ENCODE assay signal across 8 cellular contexts in genomic region chr12:7460375-7461259, GRCh38. TPM values are rescaled to one million over a fixed set of nuclear protein-coding genes. Genes with fewer than 3 reads are reported as not detected.
A peak's percentile ranks its signal among the peaks of the same experiment; 100 is the strongest.
DNase-seq lines count a peak whose midpoint lies in the region; ATAC-seq and TF ChIP-seq lines count a peak whose summit lies in the region.

No MANE protein-coding gene starts in this region.

- ATAC-seq in GM19035 (IDR thresholded peaks at IDR 0.05; ENCODE audit: unreplicated experiment) (peak; percentile 60), left lung (peak; percentile 98), GM18502 (IDR thresholded peaks at IDR 0.05; ENCODE audit: poor library complexity, unreplicated experiment) (no peak)

- no peak overlapping the region for H3K4me3 ChIP-seq in AG10803 (ENCODE audit: low read length)
- H3K4me3 ChIP-seq in WERI-Rb-1 (ENCODE audit: low read depth, low read length), result no peak overlapping the region
- no peak overlapping the region for H3K4me3 ChIP-seq in left lung

- H3K36me3 ChIP-seq in WERI-Rb-1, result no peaks in the 10 kb centered on the region
- no peaks in the 10 kb centered on the region for H3K36me3 ChIP-seq in left lung

- H3K4me1 ChIP-seq in left lung, result no peaks in the 10 kb centered on the region

- TF ChIP-seq CTCF in AG10803 (conservative IDR thresholded peaks at IDR 0.05; ENCODE audit: low read length) (peak; percentile 93), WERI-Rb-1 (IDR thresholded peaks at IDR 0.05; ENCODE audit: low read depth, low read length) (peak; percentile 83), left lung (IDR thresholded peaks at IDR 0.05) (peak; percentile 82 to 84)

- H3K27me3 ChIP-seq in WERI-Rb-1 (ENCODE audit: insufficient read depth, low read depth, severe bottlenecking) (no peaks in the 10 kb centered on the region), left lung (no peaks in the 10 kb centered on the region)

- H3K27ac ChIP-seq in WERI-Rb-1 (no peak overlapping the region), left lung (no peak overlapping the region)

- intact Hi-C loops in left lung (cut with DNase I), result loop anchor here in 1 of 2 donors (5.0 kb wide), 1 partner anchor 238 kb away; no protein-coding TSS in a partner anchor

- DNase-seq in AG10803 (ENCODE audit: low read depth) (peak; percentile 44), NCI-H1105 (lab: John Stamatoyannopoulos, UW) (peak; percentile 41), WERI-Rb-1 (peak; percentile 39), cerebellum (ENCODE audit: low spot score) (peak; percentile 8), left lung (no peak)
- peak; percentile 12 for DNase-seq in stimulated activated CD8-positive, alpha-beta memory T cell treated with anti-CD3 and anti-CD28 coated beads, Interleukin-12 subunit alpha, Interleukin-12 subunit beta, amount 100 ng/mL, for 4 hours (ENCODE audit: low read depth)

- H3K9me3 ChIP-seq in WERI-Rb-1 (ENCODE audit: severe bottlenecking) (no peaks in the 10 kb centered on the region), left lung (no peaks in the 10 kb centered on the region)

RNA-seq across cellular contexts. Expression of gene CD163L1, which starts 16.7 kb away (rescaled TPM):
- total RNA-seq in cerebellum (5.4 TPM), left lung (1 to 10 TPM; 5.6 to 7.3 TPM)

RNA-seq across cellular contexts. Expression of gene CD163, which starts 43.0 kb away (rescaled TPM):
- total RNA-seq in cerebellum (2.9 TPM), left lung (1,000 to 10,000 TPM in 1 of 2 donors, 100 to 1,000 TPM in 1; 235 to 1,041 TPM)

Comparison
In these comparisons a context has a peak if more than half of its experiments do, and no peak if none do; other contexts are left out.
1. DNase-seq: peak in AG10803 (single experiment), NCI-H1105 (single experiment), WERI-Rb-1 (single experiment), cerebellum (single experiment) and stimulated activated CD8-positive, alpha-beta memory T cell treated with anti-CD3 and anti-CD28 coated beads, Interleukin-12 subunit alpha, Interleukin-12 subunit beta, amount 100 ng/mL, for 4 hours (single experiment); none in left lung (0 of 2).
2. RNA of gene CD163, which starts 43.0 kb away (total RNA-seq): 235 to 1,041 TPM in left lung; 2.9 TPM in cerebellum (single experiment); every median in the first group is over 10 times any median in the second.
3. Peak in every context shown above with its lines, with median percentiles within 50 percentile points of each other: CTCF ChIP-seq.